27 cellular contexts compared by ENCODE assay signal in genomic region chr4:8101796-8102355, GRCh38. TPM values are rescaled to one million over a fixed set of nuclear protein-coding genes. Genes with fewer than 3 reads are reported as not detected.
A peak's percentile ranks its signal among the peaks of the same experiment; 100 is the strongest.
DNase-seq lines count a peak whose midpoint lies in the region; ATAC-seq, FAIRE-seq and TF ChIP-seq lines count a peak whose summit lies in the region.
"Had no signal": no experiment of that assay in that cellular context is flagged by ENCODE, and none has a peak within 500 bp of the region (broad histone marks: within the 10 kb centered on the region; RNA-seq: fewer than 3 reads in every experiment).

No MANE protein-coding gene starts in this region.

- TF ChIP-seq CTCF in left ventricle myocardium inferior (IDR thresholded peaks at IDR 0.05; ENCODE audit: borderline replicate concordance) (no peak), H1 (IDR thresholded peaks at IDR 0.05; ENCODE audit: control extremely low read depth in 1 of 3, insufficient read depth in 1 of 3, low read depth in 1 of 3, low read length in 3 of 3) (no peak), gastrocnemius medialis (IDR thresholded peaks at IDR 0.05 in 4 of 5, conservative IDR thresholded peaks at IDR 0.05 in 1 of 5) (no peak), Calu3 (IDR thresholded peaks at IDR 0.05; ENCODE audit: unreplicated experiment) (no peak)

- H3K4me2 ChIP-seq in H1 (ENCODE audit: insufficient read depth in 1 of 2, low read depth in 2 of 2, low read length in 2 of 2) = no peak overlapping the region
- H3K4me2 ChIP-seq: SK-N-SH had no signal

- no peak overlapping the region for H2AFZ ChIP-seq in H1 (ENCODE audit: low read length)

- H2AK5ac ChIP-seq in H1 (ENCODE audit: low read depth, low read length) = no peak overlapping the region

- no peaks in the 10 kb centered on the region for H3K79me2 ChIP-seq in H1 (ENCODE audit: control insufficient read depth in 1 of 2, insufficient read depth in 2 of 2, low read length in 2 of 2)

- in situ Hi-C loops in gastrocnemius medialis (cut with MboI; ENCODE audit: low sequenced_read_pairs in 4 of 4) = loop anchor here (5.0 to 10.0 kb wide), 2 partner anchors 63 to 65 kb away; no protein-coding TSS in a partner anchor

- no peak for ATAC-seq in Right ventricle myocardium inferior
- no peak for ATAC-seq in gastrocnemius medialis
- ATAC-seq: HepG2, K562, PC-3 had no signal

- no peaks in the 10 kb centered on the region for H3K36me3 ChIP-seq in left ventricle myocardium inferior
- H3K36me3 ChIP-seq in H1 (ENCODE audit: control insufficient read depth in 2 of 4, insufficient read depth in 4 of 4, low read length in 3 of 4) = no peaks in the 10 kb centered on the region
- H3K36me3 ChIP-seq in gastrocnemius medialis = peaks cover 0 to 25% of the 10 kb centered on the region in 2 donors
- H3K36me3 ChIP-seq in CD8-positive, alpha-beta memory T cell (ENCODE audit: insufficient read depth, low read length) = no peaks in the 10 kb centered on the region

- no peak overlapping the region for H4K8ac ChIP-seq in H1 (ENCODE audit: extremely low read depth, insufficient read depth, low read length)

- H3K18ac ChIP-seq in H1 (ENCODE audit: extremely low read depth, low read length) = no peak overlapping the region

- H3K4me3 ChIP-seq in left ventricle myocardium inferior (no peak overlapping the region), H1 (ENCODE audit: extremely low read depth in 1 of 4, insufficient read depth in 2 of 4, low read depth in 3 of 4, low read length in 4 of 4) (no peak overlapping the region), gastrocnemius medialis (no peak overlapping the region)
- H3K4me3 ChIP-seq in CD8-positive, alpha-beta memory T cell (ENCODE audit: low read length) = no peak overlapping the region
- H3K4me3 ChIP-seq: K562 had no signal

- H3K4me1 Mint-ChIP-seq in CD8-positive, alpha-beta memory T cell = no peaks in the 10 kb centered on the region
- H3K4me1 Mint-ChIP-seq in Calu3 (ENCODE audit: low read depth, unreplicated experiment) = no peaks in the 10 kb centered on the region

- TF ChIP-seq RAD21 in H1 (IDR thresholded peaks at IDR 0.05 in 1 of 2, conservative IDR thresholded peaks at IDR 0.05 in 1 of 2; ENCODE audit: low read depth in 2 of 2, low read length in 2 of 2) = no peak

- H3K27me3 Mint-ChIP-seq in CD8-positive, alpha-beta memory T cell = no peaks in the 10 kb centered on the region
- H3K27me3 Mint-ChIP-seq in Calu3 (ENCODE audit: unreplicated experiment) = peaks cover 11% of the 10 kb centered on the region

- TF ChIP-seq POLR2A in H1 (IDR thresholded peaks at IDR 0.05; ENCODE audit: control extremely low read depth in 1 of 2, low read depth in 2 of 2, low read length in 2 of 2) (no peak), gastrocnemius medialis (IDR thresholded peaks at IDR 0.05) (no peak)

- H3K4me3 Mint-ChIP-seq in CD8-positive, alpha-beta memory T cell = no peak overlapping the region
- no peak overlapping the region for H3K4me3 Mint-ChIP-seq in Calu3 (ENCODE audit: low read depth, unreplicated experiment)

- BruUV-seq in Calu3 (replicated peaks; lab: Mats Ljungman, UMichigan) = no TSS peak

- no peak overlapping the region for H4K5ac ChIP-seq in H1 (ENCODE audit: insufficient read length, low read depth, low read length)

- peak overlapping the region; percentile 75 for H2BK12ac ChIP-seq in H1 (ENCODE audit: low read depth, low read length)

- no peaks in the 10 kb centered on the region for H4K20me1 ChIP-seq in H1 (replicated peaks in 1 of 2; ENCODE audit: control insufficient read depth in 1 of 2, insufficient read depth in 2 of 2, low read length in 2 of 2)

- H4K91ac ChIP-seq in H1 (replicated peaks; ENCODE audit: insufficient read length, low read length) = no peak overlapping the region

- H2BK120ac ChIP-seq in H1 (replicated peaks; ENCODE audit: low read depth, low read length) = no peak overlapping the region

- no peak overlapping the region for H2BK5ac ChIP-seq in H1 (ENCODE audit: low read depth, low read length)

- H3K14ac ChIP-seq in H1 (ENCODE audit: insufficient read length) = no peak overlapping the region

- H3K9ac ChIP-seq in H1 (replicated peaks in 1 of 4; ENCODE audit: extremely low read depth in 1 of 4, low read depth in 3 of 4, low read length in 3 of 4) = no peak overlapping the region
- H3K9ac ChIP-seq: SK-N-SH had no signal

- FAIRE-seq in H1 (lab: Jason Lieb, UNC) = no peak
- FAIRE-seq: D721Med, GM18507, HepG2, K562 had no signal

- no peak overlapping the region for H3K27ac Mint-ChIP-seq in CD8-positive, alpha-beta memory T cell
- no peak overlapping the region for H3K27ac Mint-ChIP-seq in Calu3 (ENCODE audit: unreplicated experiment)

- peaks cover 27% of the 10 kb centered on the region for H3K4me1 ChIP-seq in left ventricle myocardium inferior
- H3K4me1 ChIP-seq in H1 (replicated peaks in 1 of 4; ENCODE audit: control insufficient read depth in 3 of 4, insufficient read depth in 4 of 4, low read length in 3 of 4) = peaks cover 4 to 23% (median 16%) of the 10 kb centered on the region in 4 experiments
- H3K4me1 ChIP-seq in gastrocnemius medialis = peaks cover 66 to 70% of the 10 kb centered on the region in 2 donors
- H3K4me1 ChIP-seq in CD8-positive, alpha-beta memory T cell (ENCODE audit: insufficient read depth, low read length) = no peaks in the 10 kb centered on the region

- peak; percentile 37 for DNase-seq in Right ventricle myocardium inferior (ENCODE audit: missing footprints)
- no peak for DNase-seq in left ventricle myocardium inferior
- DNase-seq in H1 (ENCODE audit: low read depth in 1 of 2, low spot score in 2 of 2) = no peak
- DNase-seq in gastrocnemius medialis = no peak
- no peak for DNase-seq in DMS153 (lab: John Stamatoyannopoulos, UW)
- DNase-seq in CD8-positive, alpha-beta memory T cell = no peak
- no peak for DNase-seq in mucosa of gallbladder (ENCODE audit: low spot score)
- no peak for DNase-seq in Calu3
- DNase-seq: 8988T; DMS53; H7; Kasumi-1; MV-4-11; NCI-H1694; NCI-H2029 treated with DMSO at 0.1 percent for 48 hours; NCI-H446 treated with DMSO at 0.1 percent for 48 hours; NCI-H526; NCI-H82; NK-92 treated with Interleukin-12 subunit alpha and Interleukin-12 subunit beta, amount 100 ng/mL, for 24 hours; PC-3; SIG-M5; SK-N-SH had no signal

- no peaks in the 10 kb centered on the region for H3K9me3 Mint-ChIP-seq in CD8-positive, alpha-beta memory T cell
- H3K9me3 Mint-ChIP-seq in Calu3 (ENCODE audit: low read depth, unreplicated experiment) = no peaks in the 10 kb centered on the region

- H3K23me2 ChIP-seq in H1 (ENCODE audit: low read depth, low read length) = no peaks in the 10 kb centered on the region

- H3K27me3 ChIP-seq in left ventricle myocardium inferior (ENCODE audit: low read depth) = peaks cover 7% of the 10 kb centered on the region
- no peaks in the 10 kb centered on the region for H3K27me3 ChIP-seq in H1 (replicated peaks in 1 of 4; ENCODE audit: control insufficient read depth in 3 of 4, extremely low read depth in 1 of 4, insufficient read depth in 3 of 4, low read length in 3 of 4)
- H3K27me3 ChIP-seq in gastrocnemius medialis = no peaks in the 10 kb centered on the region
- H3K27me3 ChIP-seq in CD8-positive, alpha-beta memory T cell (ENCODE audit: insufficient read depth, low read length, poor library complexity, severe bottlenecking) = no peaks in the 10 kb centered on the region

- 92% methylated on average over 8 of the region's 8 CpGs; no CpG with 5 or more reads in 1 of the 2 experiments for WGBS in H1 (ENCODE audit: extremely low coverage in 1 of 2, insufficient coverage in 1 of 2, insufficient read length in 1 of 2, insufficient replicate concordance in 2 of 2, low coverage in 1 of 2, low lambda C conversion rate in 2 of 2, missing lambda C conversion rate in 1 of 2), 2 experiments

- CTCF ChIA-PET in H1 (lab: Charles Lee; ENCODE audit: partially characterized antibody) (interaction anchor here (1.4 to 1.5 kb wide), 2 partner anchors 9 to 17 kb away, joined by 4 read pairs; no protein-coding TSS in a partner anchor), Calu3 (lab: Charles Lee) (no interaction called here)
- CTCF ChIA-PET in CD8-positive, alpha-beta memory T cell (lab: Charles Lee) = no interaction called here

- TF ChIP-seq EP300 in H1 (IDR thresholded peaks at IDR 0.05; ENCODE audit: borderline replicate concordance in 1 of 2, low read depth in 2 of 2, low read length in 2 of 2) = no peak

- no peak overlapping the region for H2BK20ac ChIP-seq in H1 (ENCODE audit: low read length)

- peaks cover 0 to 5% (median 1%) of the 10 kb centered on the region in 3 donors for H3K36me3 Mint-ChIP-seq in CD8-positive, alpha-beta memory T cell
- H3K36me3 Mint-ChIP-seq in Calu3 (ENCODE audit: insufficient read depth, unreplicated experiment) = no peaks in the 10 kb centered on the region

- POLR2A ChIA-PET in H1 (lab: Charles Lee; ENCODE audit: partially characterized antibody) = interaction anchor here (1.6 kb wide), 1 partner anchor 53 kb away, joined by 3 read pairs; no protein-coding TSS in a partner anchor
- POLR2A ChIA-PET in CD8-positive, alpha-beta memory T cell (lab: Charles Lee) = no interaction called here

- intact Hi-C loops in Right ventricle myocardium inferior (cut with DNase I) (no loop called here), left ventricle myocardium inferior (cut with micrococcal nuclease) (no loop called here), gastrocnemius medialis (cut with DNase I; ENCODE audit: low total_unique reads) (loop anchor here (1.0 to 2.0 kb wide), 7 partner anchors 11 to 86 kb away; no protein-coding TSS in a partner anchor), Calu3 (cut with micrococcal nuclease; ENCODE audit: unreplicated experiment) (no loop called here)

- H3K79me1 ChIP-seq in H1 (ENCODE audit: low read depth, low read length) = no peaks in the 10 kb centered on the region

- H3K23ac ChIP-seq in H1 (ENCODE audit: insufficient read length) = no peak overlapping the region

- H3K27ac ChIP-seq in left ventricle myocardium inferior (replicated peaks) = no peak overlapping the region
- no peak overlapping the region for H3K27ac ChIP-seq in H1 (ENCODE audit: low read depth, low read length)
- H3K27ac ChIP-seq in gastrocnemius medialis = peak overlapping the region; percentile 93 to 100 (median 98)
- no peak overlapping the region for H3K27ac ChIP-seq in CD8-positive, alpha-beta memory T cell (ENCODE audit: low read depth, low read length)

- H2BK15ac ChIP-seq in H1 (ENCODE audit: low read length) = no peak overlapping the region; the same call in 1 of the 2 replicates

- no peak overlapping the region for H3K56ac ChIP-seq in H1 (replicated peaks; ENCODE audit: insufficient read length, low read depth, low read length)

- H3K4ac ChIP-seq in H1 (replicated peaks; ENCODE audit: insufficient read length, low read depth, low read length) = no peak overlapping the region

- no peaks in the 10 kb centered on the region for H3K9me3 ChIP-seq in left ventricle myocardium inferior (replicated peaks)
- H3K9me3 ChIP-seq in H1 (ENCODE audit: insufficient read depth in 2 of 2, low read depth in 1 of 2, low read length in 1 of 2) = no peaks in the 10 kb centered on the region
- H3K9me3 ChIP-seq in gastrocnemius medialis = no peaks in the 10 kb centered on the region
- no peaks in the 10 kb centered on the region for H3K9me3 ChIP-seq in CD8-positive, alpha-beta memory T cell (ENCODE audit: low read length)
- H3K9me3 ChIP-seq: SK-N-SH had no signal

RNA-seq across cellular contexts. Expression of gene ABLIM2, which starts 56.7 kb away (rescaled TPM):
- 24.9 TPM for total RNA-seq in Right ventricle myocardium inferior
- 43.5 TPM for total RNA-seq in left ventricle myocardium inferior
- 2.8 and 3.0 TPM in 2 replicates for total RNA-seq in H1 (2021; fragmentation: NEBNext Ultra II Directional; extraction: Animal tissue kit (Norgen Biotek cat#: 25700))
- polyA plus RNA-seq in H1 (2011; rRNA removed) = 3.0 TPM in 2 replicates
- polyA plus RNA-seq in H1 (2011; cell fraction: cytosol; rRNA removed) = 3.6 TPM
- polyA plus RNA-seq in H1 (2011; cell fraction: nucleus; rRNA removed) = 5.9 TPM
- 2.9 to 4.0 TPM (median 3.3 TPM) in 4 replicates for polyA plus RNA-seq in H1 (2012, experiment 1 of 2)
- polyA plus RNA-seq in H1 (2012, experiment 2 of 2) = 2.2 TPM
- 0.95 TPM for polyA plus RNA-seq in H1 (2013, experiment 1 of 2)
- polyA plus RNA-seq in H1 (2013, experiment 2 of 2) = 1.2 TPM
- 2.7 and 4.9 TPM in 2 replicates for polyA minus RNA-seq in H1 (2011; rRNA and poly(A)+ RNA removed)
- polyA minus RNA-seq in H1 (2011; cell fraction: cytosol; rRNA and poly(A)+ RNA removed) = 1.2 TPM
- polyA minus RNA-seq in H1 (2011; cell fraction: nucleus; rRNA and poly(A)+ RNA removed) = 9.1 TPM
- 100 to 1,000 TPM; 177 to 281 (median 244) TPM for total RNA-seq in gastrocnemius medialis
- total RNA-seq in CD8-positive, alpha-beta memory T cell = 1 to 10 TPM in 1 of 2 experiments, under 1 TPM in 1; 0.72 to 1.1 TPM
- polyA plus RNA-seq in CD8-positive, alpha-beta memory T cell = 1.2 TPM
- 11.3 TPM for total RNA-seq in mucosa of gallbladder
- 1.0 and 1.2 TPM in 2 replicates for total RNA-seq in Calu3 (2022)
- total RNA-seq: K562, M059J had no signal
- polyA plus RNA-seq: K562 had no signal

Comparison
In these comparisons a context has a peak if more than half of its experiments do, and no peak if none do; other contexts are left out.
1. H3K27ac ChIP-seq: peak in gastrocnemius medialis (4 of 4); none in left ventricle myocardium inferior (single experiment), H1 (single experiment) and CD8-positive, alpha-beta memory T cell (single experiment).